In genomic region chr1:889774-890173, GRCh38 we compare ENCODE assay signal across 4 cellular contexts. TPM values are rescaled to one million over a fixed set of nuclear protein-coding genes. Genes with fewer than 3 reads are reported as not detected.
"Had no signal": no experiment of that assay in that cellular context is flagged by ENCODE, and none has a peak within 500 bp of the region (broad histone marks: within the 10 kb centered on the region; RNA-seq: fewer than 3 reads in every experiment).

No MANE protein-coding gene starts in this region.

RNA-seq across cellular contexts. Expression of gene SAMD11, which starts 33.9 kb away (rescaled TPM):
- total RNA-seq: lung microvascular endothelial cell; mammary epithelial cell; mononuclear cell; naive thymus-derived CD4-positive, alpha-beta T cell had no signal
